In genomic region chr14:97407701-97408407, GRCh38 we compare ENCODE assay signal across 1 cellular context.
TF ChIP-seq lines count a peak whose summit lies in the region.

No MANE protein-coding gene starts in this region.

TF ChIP-seq in A549, 52 proteins besides CTCF, POLR2A, EP300 and RAD21 (continued from another document):
- no peak for TF ChIP-seq NFE2L2 (conservative IDR thresholded peaks at IDR 0.05; ENCODE audit: low read length)
- TF ChIP-seq SREBF2 (IDR thresholded peaks at IDR 0.05) = no peak
